In genomic region chr6:123802697-123803455, GRCh38 we compare ENCODE assay signal across 8 cellular contexts. TPM values are rescaled to one million over a fixed set of nuclear protein-coding genes. Genes with fewer than 3 reads are reported as not detected.
DNase-seq lines count a peak whose midpoint lies in the region; ATAC-seq and TF ChIP-seq lines count a peak whose summit lies in the region.

No MANE protein-coding gene starts in this region.

- peak; percentile 73 for DNase-seq in A172 (ENCODE audit: low spot score)
- DNase-seq in NCI-H2029 treated with DMSO at 0.1 percent for 48 hours (lab: John Stamatoyannopoulos, UW), result peak; percentile 92
- peak; percentile 73 for DNase-seq in UCSD-AML1 (lab: John Stamatoyannopoulos, UW; ENCODE audit: unreplicated experiment)
- DNase-seq in cardiac fibroblast (ENCODE audit: low read depth in 2 of 2), result peak; percentile 75 to 81
- DNase-seq in iPS-NIHi7 (ENCODE audit: extremely low spot score), result peak; percentile 87

- TF ChIP-seq CTCF in cardiac fibroblast (IDR thresholded peaks at IDR 0.05; ENCODE audit: low read depth, low read length), result peak; percentile 97

- H3K4me3 ChIP-seq in cardiac fibroblast (replicated peaks in 1 of 2; ENCODE audit: low read depth in 2 of 2, low read length in 2 of 2) (peak overlapping the region; percentile 43 to 48), skeletal muscle tissue (ENCODE audit: low read length in 3 of 3) (peak overlapping the region; percentile 79 to 87 (median 79))

- peak; percentile 93 for ATAC-seq in GM18511 (IDR thresholded peaks at IDR 0.05; ENCODE audit: unreplicated experiment)
- ATAC-seq in HG03045 (IDR thresholded peaks at IDR 0.05; ENCODE audit: unreplicated experiment), result peak; percentile 98

- peak overlapping the region; percentile 40 to 69 (median 60) for H3K9ac ChIP-seq in skeletal muscle tissue (ENCODE audit: low read depth in 1 of 3, low read length in 3 of 3)

- peaks cover 5 to 9% (median 5%) of the 10 kb centered on the region in 3 donors for H3K4me1 ChIP-seq in skeletal muscle tissue (ENCODE audit: control insufficient read depth in 3 of 3, insufficient read depth in 3 of 3, low read length in 3 of 3)

- H3K27ac ChIP-seq in skeletal muscle tissue (ENCODE audit: low read depth, low read length), result no peak overlapping the region

- H3K9me3 ChIP-seq in skeletal muscle tissue (ENCODE audit: control insufficient read depth in 3 of 3, low read length in 3 of 3), result no peaks in the 10 kb centered on the region

- H3K27me3 ChIP-seq in skeletal muscle tissue (ENCODE audit: control insufficient read depth in 3 of 3, insufficient read depth in 3 of 3, low read length in 3 of 3), result peaks cover 0 to 8% (median 0%) of the 10 kb centered on the region in 3 donors

- H3K36me3 ChIP-seq in skeletal muscle tissue (ENCODE audit: control insufficient read depth in 3 of 3, insufficient read depth in 3 of 3, low read length in 3 of 3), result no peaks in the 10 kb centered on the region

RNA-seq across cellular contexts. Expression of gene NKAIN2, which starts 0.8 kb away (rescaled TPM):
- not detected in 2 replicates for total RNA-seq in A172 (2014; rRNA removed; shearing (Covaris generic))
- total RNA-seq in skeletal muscle tissue, result 3.1 TPM
